ENCODE assay signal across 8 cellular contexts in genomic region chr20:63495771-63496403, GRCh38. TPM values are rescaled to one million over a fixed set of nuclear protein-coding genes. Genes with fewer than 3 reads are reported as not detected.
A peak's percentile ranks its signal among the peaks of the same experiment; 100 is the strongest.
DNase-seq lines count a peak whose midpoint lies in the region; ATAC-seq and TF ChIP-seq lines count a peak whose summit lies in the region.

No MANE protein-coding gene starts in this region.

- no peak overlapping the region for H3K27ac Mint-ChIP-seq in T-helper 17 cell

- CTCF ChIA-PET in HCT116 (lab: Charles Lee): interaction anchor here (1.2 kb wide), 1 partner anchor 25 kb away, joined by 5 read pairs; the partner anchor contains the start of gene PPDPF

- H3K4me1 ChIP-seq in HCT116 (ENCODE audit: control insufficient read depth in 1 of 2, insufficient read depth in 2 of 2, low read length in 2 of 2) (peaks cover 17 to 32% of the 10 kb centered on the region in 2 experiments), adrenal gland (replicated peaks in 1 of 2) (peaks cover 8 to 16% of the 10 kb centered on the region in 2 donors), left ventricle myocardium inferior (peaks cover 64% of the 10 kb centered on the region), skeletal muscle satellite cell (ENCODE audit: control insufficient read depth, insufficient read depth, low read length) (peaks cover 7% of the 10 kb centered on the region)

- peaks cover 50% of the 10 kb centered on the region for H3K79me2 ChIP-seq in HCT116 (ENCODE audit: insufficient read depth, low read length)

- RAD21 ChIA-PET in HCT116 (lab: Charles Lee; ENCODE audit: low non-redundant PET in 1 of 2, low total read pairs in 2 of 2, uncharacterized antibody in 2 of 2, unreplicated experiment in 2 of 2): interaction anchor here in 1 of 2 experiments (0.7 kb wide), 1 partner anchor 477 kb away, joined by 4 read pairs; no protein-coding TSS in a partner anchor

- no peaks in the 10 kb centered on the region for H3K27me3 ChIP-seq in HCT116 (ENCODE audit: insufficient read depth, low read length)
- no peaks in the 10 kb centered on the region for H3K27me3 ChIP-seq in adrenal gland
- peaks cover 66% of the 10 kb centered on the region for H3K27me3 ChIP-seq in left ventricle myocardium inferior (ENCODE audit: low read depth)
- peaks cover 33% of the 10 kb centered on the region for H3K27me3 ChIP-seq in skeletal muscle satellite cell (ENCODE audit: control insufficient read depth, insufficient read depth, low read length)

- peaks cover 2% of the 10 kb centered on the region for H3K36me3 Mint-ChIP-seq in T-helper 17 cell (ENCODE audit: low read depth)

- H3K9me3 ChIP-seq in HCT116 (ENCODE audit: control insufficient read depth in 1 of 2, insufficient read depth in 1 of 2, low read depth in 1 of 2, low read length in 2 of 2): no peaks in the 10 kb centered on the region
- no peaks in the 10 kb centered on the region for H3K9me3 ChIP-seq in T-helper 17 cell (ENCODE audit: control insufficient read depth, low read length, poor library complexity, severe bottlenecking)
- H3K9me3 ChIP-seq in adrenal gland (replicated peaks in 1 of 3): no peaks in the 10 kb centered on the region
- H3K9me3 ChIP-seq in left ventricle myocardium inferior (replicated peaks): no peaks in the 10 kb centered on the region
- H3K9me3 ChIP-seq in skeletal muscle satellite cell (replicated peaks; ENCODE audit: low read length): no peaks in the 10 kb centered on the region

- H3K4me3 ChIP-seq in AG10803 (ENCODE audit: low read length) (peak overlapping the region; percentile 12; the same call in 1 of the 2 replicates), HCT116 (replicated peaks in 1 of 2; ENCODE audit: low read depth in 1 of 2, low read length in 2 of 2) (no peak overlapping the region), adrenal gland (peak overlapping the region in 2 of 4 donors; percentile 6 to 9), left ventricle myocardium inferior (peak overlapping the region; percentile 77), skeletal muscle satellite cell (ENCODE audit: low read length) (peak overlapping the region; percentile 62)

- TF ChIP-seq POLR2A in HCT116 (IDR thresholded peaks at IDR 0.05; ENCODE audit: borderline replicate concordance, extremely low read depth, insufficient read depth, insufficient read length) (no peak), adrenal gland (IDR thresholded peaks at IDR 0.05) (no peak)

- peak overlapping the region; percentile 77 for H3K27ac ChIP-seq in HCT116 (ENCODE audit: low read depth, low read length)
- peak overlapping the region in 1 of 5 donors; percentile 78 for H3K27ac ChIP-seq in adrenal gland
- H3K27ac ChIP-seq in left ventricle myocardium inferior (replicated peaks): peak overlapping the region; percentile 94

- intact Hi-C loops in HCT116 (cut with micrococcal nuclease): no loop called here
- intact Hi-C loops in adrenal gland (cut with DNase I): no loop called here
- intact Hi-C loops in left ventricle myocardium inferior (cut with micrococcal nuclease): no loop called here

- peak; percentile 70 for TF ChIP-seq CTCF in AG10803 (conservative IDR thresholded peaks at IDR 0.05; ENCODE audit: low read length)
- TF ChIP-seq CTCF in HCT116 (IDR thresholded peaks at IDR 0.05 in 2 of 3, conservative IDR thresholded peaks at IDR 0.05 in 1 of 3; ENCODE audit: borderline replicate concordance in 1 of 3, insufficient read depth in 1 of 3, low read depth in 2 of 3, low read length in 2 of 3): peak in 2 of 3 experiments; percentile 84 to 90; a peak in 4 of 6 replicates
- TF ChIP-seq CTCF in adrenal gland (IDR thresholded peaks at IDR 0.05): peak; percentile 70 to 97 (median 86)
- TF ChIP-seq CTCF in left ventricle myocardium inferior (IDR thresholded peaks at IDR 0.05; ENCODE audit: borderline replicate concordance): peak; percentile 96

- ATAC-seq in HCT116 (peak; percentile 44), T-helper 17 cell (peak; percentile 68), GM21576 (IDR thresholded peaks at IDR 0.05; ENCODE audit: unreplicated experiment) (no peak), HG03457 (IDR thresholded peaks at IDR 0.05; ENCODE audit: unreplicated experiment) (no peak)

- peaks cover 36 to 61% of the 10 kb centered on the region in 2 experiments for H3K36me3 ChIP-seq in HCT116 (ENCODE audit: control insufficient read depth in 1 of 2, insufficient read depth in 2 of 2, low read length in 2 of 2)
- H3K36me3 ChIP-seq in adrenal gland (replicated peaks in 1 of 2): peaks cover 0 to 5% of the 10 kb centered on the region in 2 donors
- H3K36me3 ChIP-seq in left ventricle myocardium inferior: peaks cover 37% of the 10 kb centered on the region
- H3K36me3 ChIP-seq in skeletal muscle satellite cell (ENCODE audit: insufficient read depth, low read length): no peaks in the 10 kb centered on the region

- no TSS peak for BruUV-seq in HCT116 (replicated peaks; lab: Mats Ljungman, UMichigan)

- no peaks in the 10 kb centered on the region for H3K9me2 ChIP-seq in HCT116 (ENCODE audit: insufficient read depth)

- WGBS in adrenal gland, 4 donors: 27 to 31% (median 30%) methylated on average over 29 to 43 of the region's 43 CpGs

- H2AFZ ChIP-seq in HCT116 (ENCODE audit: low read depth, low read length, poor library complexity, severe bottlenecking): no peak overlapping the region

- DNase-seq in AG10803 (ENCODE audit: low read depth) (peak; percentile 25), HCT116 (ENCODE audit: low read depth, low spot score) (no peak), T-helper 17 cell (peak; percentile 69 to 82 (median 74)), adrenal gland (peak; percentile 56 to 80 (median 70)), left ventricle myocardium inferior (peak; percentile 65)

- H3K4me2 ChIP-seq in HCT116 (ENCODE audit: low read length): peak overlapping the region; percentile 95; the same call in 1 of the 2 replicates
- peak overlapping the region; percentile 85 for H3K4me2 ChIP-seq in skeletal muscle satellite cell (ENCODE audit: low read length)

- H3K27me3 Mint-ChIP-seq in T-helper 17 cell: peaks cover 12% of the 10 kb centered on the region

- H3K9ac ChIP-seq in HCT116 (ENCODE audit: low read length): no peak overlapping the region
- peak overlapping the region; percentile 31 for H3K9ac ChIP-seq in skeletal muscle satellite cell (ENCODE audit: low read depth, low read length)

- H3K4me1 Mint-ChIP-seq in T-helper 17 cell: peaks cover 2% of the 10 kb centered on the region

- POLR2A ChIA-PET in HCT116 (lab: Charles Lee): interaction anchor here (1.7 kb wide), 1 partner anchor 25 kb away, joined by 10 read pairs; the partner anchor contains the start of gene PPDPF

- no peak for TF ChIP-seq RAD21 in HCT116 (IDR thresholded peaks at IDR 0.05; ENCODE audit: low read depth)

- no peaks in the 10 kb centered on the region for H4K20me1 ChIP-seq in HCT116 (ENCODE audit: insufficient read depth)

- H3K4me3 Mint-ChIP-seq in T-helper 17 cell: peak overlapping the region; percentile 74

TF ChIP-seq in HCT116, 20 proteins besides CTCF, POLR2A, EP300 and RAD21 (continues in another document):
- TF ChIP-seq ZBTB33 (IDR thresholded peaks at IDR 0.05; ENCODE audit: extremely low read depth, insufficient replicate concordance, low read length): no peak
- TF ChIP-seq ELF1 (IDR thresholded peaks at IDR 0.05; ENCODE audit: borderline replicate concordance, low read depth): no peak
- TF ChIP-seq JUND (IDR thresholded peaks at IDR 0.05): no peak

RNA-seq across cellular contexts. Expression of gene EEF1A2, which starts 3.0 kb away (rescaled TPM):
- total RNA-seq in HCT116 (2021; ENCODE audit: unreplicated experiment) (454 TPM), T-helper 17 cell (under 1 TPM; 0.47 to 0.99 TPM), adrenal gland (100 to 1,000 TPM in 5 of 8 donors, 10 to 100 TPM in 3; 71.1 to 407 (median 144) TPM), left ventricle myocardium inferior (1,286 TPM)
- 682 and 834 TPM in 2 replicates for polyA plus RNA-seq in HCT116 (2012)
- polyA plus RNA-seq in adrenal gland: 100 to 1,000 TPM in 2 of 3 donors, 10 to 100 TPM in 1; 76.8 to 159 (median 151) TPM
- total RNA-seq in skeletal muscle satellite cell (2012; rRNA removed): 0.44 TPM in 1 of 2 replicates, not detected in the other

RNA-seq across cellular contexts. Expression of gene KCNQ2, which starts 23.4 kb away (rescaled TPM):
- 86.5 TPM for total RNA-seq in HCT116 (2021; ENCODE audit: unreplicated experiment)
- 73.4 and 85.6 TPM in 2 replicates for polyA plus RNA-seq in HCT116 (2012)
- not detected for total RNA-seq in T-helper 17 cell
- 10 to 100 TPM in 2 of 8 donors, 1 to 10 TPM in 1, under 1 TPM in 2, not detected in 3; 0.69 to 19.0 (median 9.0) TPM for total RNA-seq in adrenal gland
- polyA plus RNA-seq in adrenal gland: 10 to 100 TPM; 10.3 to 81.6 (median 11.8) TPM
- 2.3 TPM for total RNA-seq in left ventricle myocardium inferior
- not detected in 2 replicates for total RNA-seq in skeletal muscle satellite cell (2012; rRNA removed)

RNA-seq across cellular contexts. Expression of gene PPDPF, which starts 24.7 kb away (rescaled TPM):
- total RNA-seq in HCT116 (2021; ENCODE audit: unreplicated experiment): 346 TPM
- 308 and 356 TPM in 2 replicates for polyA plus RNA-seq in HCT116 (2012)
- total RNA-seq in T-helper 17 cell: 100 to 1,000 TPM; 149 to 271 TPM
- total RNA-seq in adrenal gland: 100 to 1,000 TPM in 3 of 8 donors, 10 to 100 TPM in 5; 13.4 to 193 (median 81.3) TPM
- polyA plus RNA-seq in adrenal gland: 100 to 1,000 TPM in 2 of 3 donors, 10 to 100 TPM in 1; 10.5 to 158 (median 139) TPM
- total RNA-seq in left ventricle myocardium inferior: 371 TPM
- total RNA-seq in skeletal muscle satellite cell (2012; rRNA removed): 86.4 and 100 TPM in 2 replicates

RNA-seq across cellular contexts. Expression of gene PTK6, which starts 41.3 kb away (rescaled TPM):
- total RNA-seq in HCT116 (2021; ENCODE audit: unreplicated experiment) (6.7 TPM), T-helper 17 cell (under 1 TPM; 0.50 to 0.80 TPM), adrenal gland (under 1 TPM in 5 of 8 donors, not detected in 3; 0.19 to 0.41 (median 0.36) TPM), left ventricle myocardium inferior (not detected)
- polyA plus RNA-seq in HCT116 (2012): 7.2 and 8.0 TPM in 2 replicates
- under 1 TPM in 2 of 3 donors, not detected in 1; 0.27 to 0.72 TPM for polyA plus RNA-seq in adrenal gland
- 0.22 and 0.25 TPM in 2 replicates for total RNA-seq in skeletal muscle satellite cell (2012; rRNA removed)

RNA-seq across cellular contexts. Expression of gene SRMS, which starts 51.7 kb away (rescaled TPM):
- total RNA-seq in HCT116 (2021; ENCODE audit: unreplicated experiment) (3.2 TPM), T-helper 17 cell (not detected), adrenal gland (not detected), left ventricle myocardium inferior (not detected)
- 1.8 and 2.5 TPM in 2 replicates for polyA plus RNA-seq in HCT116 (2012)
- polyA plus RNA-seq in adrenal gland: not detected
- not detected in 2 replicates for total RNA-seq in skeletal muscle satellite cell (2012; rRNA removed)

Comparison
In these comparisons a context has a peak if more than half of its experiments do, and no peak if none do; other contexts are left out.
1. H3K4me3 ChIP-seq: peak in AG10803 (single experiment), left ventricle myocardium inferior (single experiment) and skeletal muscle satellite cell (single experiment); none in HCT116 (0 of 2).
2. ATAC-seq: peak in HCT116 (single experiment) and T-helper 17 cell (single experiment); none in GM21576 (single experiment) and HG03457 (single experiment).
3. RNA of gene EEF1A2, which starts 3.0 kb away (total RNA-seq): 1,286 TPM in left ventricle myocardium inferior (single experiment), 454 TPM in HCT116 (single experiment) and 71.1 to 407 TPM in adrenal gland; 0.47 to 0.99 TPM in T-helper 17 cell; every median in the first group is over 10 times any median in the second.
4. Peak in every context shown above with its lines, with median percentiles within 50 percentile points of each other: CTCF ChIP-seq.